ENCODE assay signal across 1 cellular context in the genomic region with DNA sequence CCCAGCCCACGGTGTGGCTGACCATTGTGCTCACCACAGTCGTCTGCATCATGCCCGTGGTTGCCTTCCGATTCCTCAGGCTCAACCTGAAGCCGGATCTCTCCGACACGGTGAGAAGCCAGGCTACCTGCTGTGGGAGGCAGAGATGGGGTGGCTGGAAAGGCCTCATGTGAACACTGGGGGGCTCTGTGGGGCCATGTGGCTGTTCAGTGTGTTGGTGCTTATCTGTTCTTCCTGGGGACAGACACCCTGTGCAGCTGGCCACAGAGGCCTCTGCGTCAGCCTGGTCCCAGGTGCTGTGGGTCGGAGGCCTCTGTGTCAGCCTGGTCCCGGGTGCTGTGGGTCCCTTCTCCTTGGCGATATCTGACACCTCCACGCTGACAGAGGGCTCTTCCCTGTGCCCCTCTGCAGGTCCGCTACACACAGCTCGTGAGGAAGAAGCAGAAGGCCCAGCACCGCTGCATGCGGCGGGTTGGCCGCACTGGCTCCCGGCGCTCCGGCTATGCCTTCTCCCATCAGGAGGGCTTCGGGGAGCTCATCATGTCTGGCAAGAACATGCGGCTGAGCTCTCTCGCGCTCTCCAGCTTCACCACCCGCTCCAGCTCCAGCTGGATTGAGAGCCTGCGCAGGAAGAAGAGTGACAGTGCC.
TF ChIP-seq lines count a peak whose summit lies in the region.

No MANE protein-coding gene starts in this region.

TF ChIP-seq in H1, 55 proteins besides CTCF, POLR2A, EP300 and RAD21:
- TF ChIP-seq GABPA (IDR thresholded peaks at IDR 0.05; ENCODE audit: borderline replicate concordance, insufficient read depth, low read length) (no peak), POU5F1 (IDR thresholded peaks at IDR 0.05; ENCODE audit: low read depth, low read length) (no peak), CHD1 (IDR thresholded peaks at IDR 0.05; ENCODE audit: low read depth, low read length) (no peak), SP1 (IDR thresholded peaks at IDR 0.05; ENCODE audit: low read depth, low read length) (no peak), NRF1 (IDR thresholded peaks at IDR 0.05; ENCODE audit: low read depth, low read length) (no peak), GTF2F1 (IDR thresholded peaks at IDR 0.05; ENCODE audit: borderline replicate concordance, low read depth, low read length) (no peak), CHD7 (IDR thresholded peaks at IDR 0.05; ENCODE audit: insufficient replicate concordance, low read length) (no peak), MAFK (IDR thresholded peaks at IDR 0.05; ENCODE audit: low read depth, low read length) (no peak), SP4 (IDR thresholded peaks at IDR 0.05; ENCODE audit: low read length) (no peak), FOSL1 (IDR thresholded peaks at IDR 0.05; ENCODE audit: insufficient read depth, low read depth, low read length) (no peak), JUND (IDR thresholded peaks at IDR 0.05; ENCODE audit: low read length) (no peak), SIX5 (IDR thresholded peaks at IDR 0.05; ENCODE audit: low read depth, low read length) (no peak), RBBP5 (IDR thresholded peaks at IDR 0.05; ENCODE audit: borderline replicate concordance, low read depth, low read length) (no peak), RXRA (IDR thresholded peaks at IDR 0.05; ENCODE audit: insufficient read depth, low read depth, low read length) (no peak)
- TF ChIP-seq, protein P1, sequence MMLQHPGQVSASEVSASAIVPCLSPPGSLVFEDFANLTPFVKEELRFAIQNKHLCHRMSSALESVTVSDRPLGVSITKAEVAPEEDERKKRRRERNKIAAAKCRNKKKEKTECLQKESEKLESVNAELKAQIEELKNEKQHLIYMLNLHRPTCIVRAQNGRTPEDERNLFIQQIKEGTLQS (IDR thresholded peaks at IDR 0.05; ENCODE audit: insufficient read depth, low read depth, low read length), result no peak
